19 cellular contexts compared by ENCODE assay signal in genomic region chr2:165827921-165828276, GRCh38. TPM values are rescaled to one million over a fixed set of nuclear protein-coding genes. Genes with fewer than 3 reads are reported as not detected.
A peak's percentile ranks its signal among the peaks of the same experiment; 100 is the strongest.
DNase-seq lines count a peak whose midpoint lies in the region; ATAC-seq and TF ChIP-seq lines count a peak whose summit lies in the region.
"Had no signal": no experiment of that assay in that cellular context is flagged by ENCODE, and none has a peak within 500 bp of the region (broad histone marks: within the 10 kb centered on the region; RNA-seq: fewer than 3 reads in every experiment).

No MANE protein-coding gene starts in this region.

- POLR2A ChIA-PET in IMR-90 (lab: Charles Lee; ENCODE audit: unreplicated experiment), result no interaction called here

- no peaks in the 10 kb centered on the region for H3K79me2 ChIP-seq in GM23338 (replicated peaks; ENCODE audit: insufficient read depth)
- H3K79me2 ChIP-seq in OCI-LY3 (ENCODE audit: low read length), result no peaks in the 10 kb centered on the region

- in situ Hi-C loops in IMR-90 (cut with MboI; ENCODE audit: low sequenced_read_pairs), result no loop called here

- H3K4me2 ChIP-seq in GM23338 (no peak overlapping the region), IMR-90 (ENCODE audit: low read depth, low read length) (no peak overlapping the region), OCI-LY3 (ENCODE audit: low read length) (peak overlapping the region; percentile 6; the same call in 1 of the 2 replicates)
- H3K4me2 ChIP-seq: PC-9 had no signal

- H2AFZ ChIP-seq in GM23338 (0 out of 2 replicates have a peak overlapping the region, but pooled peaks have one; percentile 60), IMR-90 (replicated peaks; ENCODE audit: low read length, poor library complexity) (no peak overlapping the region), OCI-LY3 (ENCODE audit: low read depth, low read length) (no peak overlapping the region)
- H2AFZ ChIP-seq: PC-9 had no signal

- no peaks in the 10 kb centered on the region for H3K9me3 ChIP-seq in IMR-90 (ENCODE audit: control insufficient read depth, insufficient read depth, low read length)
- no peaks in the 10 kb centered on the region for H3K9me3 ChIP-seq in OCI-LY3 (ENCODE audit: insufficient read depth, low read length)
- no peaks in the 10 kb centered on the region for H3K9me3 ChIP-seq in MG63
- H3K9me3 ChIP-seq in tibial nerve, result no peaks in the 10 kb centered on the region
- H3K9me3 ChIP-seq: colonic mucosa, thoracic aorta had no signal

- TF ChIP-seq POLR2A in IMR-90 (IDR thresholded peaks at IDR 0.05; ENCODE audit: low read depth, low read length) (no peak), tibial nerve (IDR thresholded peaks at IDR 0.05) (no peak)

- H3K27ac ChIP-seq in GM23338 (ENCODE audit: low read depth) (no peak overlapping the region), IMR-90 (ENCODE audit: insufficient read depth, low read length) (no peak overlapping the region), OCI-LY3 (ENCODE audit: low read length) (no peak overlapping the region), tibial nerve (no peak overlapping the region)
- H3K27ac ChIP-seq: colonic mucosa, PC-9, thoracic aorta had no signal

- no peaks in the 10 kb centered on the region for H3K36me3 ChIP-seq in GM23338 (ENCODE audit: insufficient read depth)
- no peaks in the 10 kb centered on the region for H3K36me3 ChIP-seq in IMR-90 (ENCODE audit: control insufficient read depth, insufficient read depth, low read length)
- no peaks in the 10 kb centered on the region for H3K36me3 ChIP-seq in OCI-LY3 (replicated peaks; ENCODE audit: low read depth, low read length)
- H3K36me3 ChIP-seq in MG63, result no peaks in the 10 kb centered on the region
- no peaks in the 10 kb centered on the region for H3K36me3 ChIP-seq in tibial nerve
- H3K36me3 ChIP-seq: colonic mucosa, thoracic aorta had no signal

- intact Hi-C loops in IMR-90 (cut with micrococcal nuclease), result no loop called here

- DNase-seq in GM23338 (ENCODE audit: low spot score) (no peak), IMR-90 (peak; percentile 27), MG63 (no peak), mesenteric fat pad (ENCODE audit: low spot score) (no peak), tibial nerve (ENCODE audit: low spot score in 2 of 2) (no peak)
- DNase-seq: activated gamma-delta T cell treated with Interleukin-2 at 50 U/mL for 16 hours; activated T-cell treated with anti-CD3 and anti-CD28 coated beads, Interleukin-2, amount 50 U/mL, for 1 hour; amniotic stem cell; C1 segment of cervical spinal cord; colonic mucosa; EL; nucleus accumbens; PC-9; stimulated activated CD4-positive, alpha-beta T cell treated with anti-CD3 and anti-CD28 coated beads, Interleukin-1b, Interleukin-23, amount 100 ng/mL, for 48 hours had no signal

- peaks cover 7% of the 10 kb centered on the region for H3K9me2 ChIP-seq in GM23338 (ENCODE audit: insufficient read depth)

- no peaks in the 10 kb centered on the region for H3K36me3 Mint-ChIP-seq in GM23338 (ENCODE audit: low read depth)
- H3K36me3 Mint-ChIP-seq: stimulated activated effector memory CD8-positive, alpha-beta T cell treated with anti-CD3 and anti-CD28 coated beads, Interleukin-12 subunit alpha, Interleukin-12 subunit beta, amount 100 ng/mL, for 72 hours had no signal

- H3K14ac ChIP-seq in IMR-90 (replicated peaks; ENCODE audit: low read depth, low read length), result no peak overlapping the region

- H3K23ac ChIP-seq in IMR-90 (ENCODE audit: low read depth, low read length), result no peak overlapping the region

- no peak overlapping the region for H3K27ac Mint-ChIP-seq in GM23338
- H3K27ac Mint-ChIP-seq: stimulated activated effector memory CD8-positive, alpha-beta T cell treated with anti-CD3 and anti-CD28 coated beads, Interleukin-12 subunit alpha, Interleukin-12 subunit beta, amount 100 ng/mL, for 72 hours had no signal

- H3K27me3 Mint-ChIP-seq in GM23338 (ENCODE audit: insufficient read depth, low read depth, poor library complexity), result no peaks in the 10 kb centered on the region

- CTCF ChIA-PET in IMR-90 (lab: Yijun Ruan, JAX), result no interaction called here

- no peaks in the 10 kb centered on the region for H3K9me1 ChIP-seq in IMR-90 (ENCODE audit: insufficient read depth, low read length)

- no peak for TF ChIP-seq RAD21 in IMR-90 (IDR thresholded peaks at IDR 0.05; ENCODE audit: low read length)

- H3K4me3 ChIP-seq in GM23338 (no peak overlapping the region), IMR-90 (ENCODE audit: insufficient read depth, low read depth, low read length) (no peak overlapping the region), OCI-LY3 (ENCODE audit: low read length) (no peak overlapping the region), MG63 (no peak overlapping the region), tibial nerve (no peak overlapping the region)
- H3K4me3 ChIP-seq: colonic mucosa, PC-9, thoracic aorta had no signal

- no peak overlapping the region for H2BK5ac ChIP-seq in IMR-90 (ENCODE audit: low read depth, low read length, poor library complexity, severe bottlenecking)

- no peak overlapping the region for H3K4ac ChIP-seq in IMR-90 (ENCODE audit: low read depth, low read length)

- no peaks in the 10 kb centered on the region for H3K27me3 ChIP-seq in GM23338 (ENCODE audit: insufficient read depth)
- no peaks in the 10 kb centered on the region for H3K27me3 ChIP-seq in IMR-90 (ENCODE audit: control insufficient read depth, insufficient read depth, low read length)
- no peaks in the 10 kb centered on the region for H3K27me3 ChIP-seq in OCI-LY3 (ENCODE audit: low read depth, low read length)
- H3K27me3 ChIP-seq in MG63, result no peaks in the 10 kb centered on the region
- H3K27me3 ChIP-seq in tibial nerve, result no peaks in the 10 kb centered on the region
- H3K27me3 ChIP-seq: colonic mucosa had no signal

- H4K91ac ChIP-seq in IMR-90 (ENCODE audit: insufficient read depth, low read depth, low read length), result no peak overlapping the region

- no peaks in the 10 kb centered on the region for H3K79me1 ChIP-seq in IMR-90 (ENCODE audit: low read depth in 1 of 2, low read length in 2 of 2)

- ATAC-seq in GM19351 (IDR thresholded peaks at IDR 0.05; ENCODE audit: unreplicated experiment) (peak; percentile 57), GM23338 (no peak), IMR-90 (ENCODE audit: low read depth) (peak; percentile 46; the same call in 1 of the 2 replicates), HG02610 (IDR thresholded peaks at IDR 0.05; ENCODE audit: unreplicated experiment) (no peak)
- ATAC-seq: stimulated activated effector memory CD8-positive, alpha-beta T cell treated with anti-CD3 and anti-CD28 coated beads, Interleukin-12 subunit alpha, Interleukin-12 subunit beta, amount 100 ng/mL, for 72 hours had no signal

- H3K4me3 Mint-ChIP-seq in GM23338, result no peak overlapping the region
- H3K4me3 Mint-ChIP-seq: stimulated activated effector memory CD8-positive, alpha-beta T cell treated with anti-CD3 and anti-CD28 coated beads, Interleukin-12 subunit alpha, Interleukin-12 subunit beta, amount 100 ng/mL, for 72 hours had no signal

- dilution Hi-C loops in IMR-90 (cut with HindIII; ENCODE audit: low sequenced_read_pairs, unreplicated experiment), result no loop called here

- H4K20me1 ChIP-seq in GM23338 (replicated peaks; ENCODE audit: insufficient read depth) (no peaks in the 10 kb centered on the region), IMR-90 (ENCODE audit: insufficient read depth, low read length) (no peaks in the 10 kb centered on the region), OCI-LY3 (ENCODE audit: insufficient read depth, low read length) (no peaks in the 10 kb centered on the region)

- WGBS in IMR-90 (ENCODE audit: extremely low coverage in 2 of 2, insufficient read length in 1 of 2), 2 experiments, result no CpG with 5 or more reads among the region's 1 CpG
- WGBS in tibial nerve, 2 donors, result 84 to 100% methylated on average over 1 of the region's 1 CpG

- no peaks in the 10 kb centered on the region for H3F3A ChIP-seq in GM23338 (replicated peaks; ENCODE audit: low read depth)

- TF ChIP-seq EP300 in tibial nerve (IDR thresholded peaks at IDR 0.05), result no peak

- H2BK15ac ChIP-seq in IMR-90 (ENCODE audit: low read depth, low read length), result no peak overlapping the region

- BruUV-seq in IMR-90 (replicated peaks; lab: Mats Ljungman, UMichigan), result no TSS peak

- no peak overlapping the region for H3K18ac ChIP-seq in IMR-90 (ENCODE audit: low read depth, low read length)

- H3K4me1 ChIP-seq in GM23338 (ENCODE audit: insufficient read depth), result no peaks in the 10 kb centered on the region
- peaks cover under 1% of the 10 kb centered on the region for H3K4me1 ChIP-seq in IMR-90 (ENCODE audit: control insufficient read depth, insufficient read depth, low read length)
- peaks cover 18% of the 10 kb centered on the region for H3K4me1 ChIP-seq in OCI-LY3 (ENCODE audit: low read length)
- H3K4me1 ChIP-seq in tibial nerve, result peaks cover 0 to 9% (median 0%) of the 10 kb centered on the region in 4 donors
- H3K4me1 ChIP-seq: colonic mucosa had no signal

- H3K9me3 Mint-ChIP-seq in GM23338, result no peaks in the 10 kb centered on the region
- H3K9me3 Mint-ChIP-seq: stimulated activated effector memory CD8-positive, alpha-beta T cell treated with anti-CD3 and anti-CD28 coated beads, Interleukin-12 subunit alpha, Interleukin-12 subunit beta, amount 100 ng/mL, for 72 hours had no signal

- H2BK120ac ChIP-seq in IMR-90 (ENCODE audit: low read depth, low read length), result no peak overlapping the region

- TF ChIP-seq CTCF in GM23338 (conservative IDR thresholded peaks at IDR 0.05; ENCODE audit: low read depth in 2 of 2) (no peak), IMR-90 (conservative IDR thresholded peaks at IDR 0.05; ENCODE audit: low read depth, low read length) (no peak), OCI-LY3 (IDR thresholded peaks at IDR 0.05; ENCODE audit: low read depth, low read length) (no peak), tibial nerve (IDR thresholded peaks at IDR 0.05) (no peak)

- no peak overlapping the region for H2AK5ac ChIP-seq in IMR-90 (ENCODE audit: low read depth, low read length)

- H3K56ac ChIP-seq in IMR-90 (ENCODE audit: extremely low read depth, insufficient read depth, low read length), result no peak overlapping the region

- no peak overlapping the region for H3K9ac ChIP-seq in IMR-90 (ENCODE audit: low read depth, low read length)
- no peak overlapping the region for H3K9ac ChIP-seq in OCI-LY3 (ENCODE audit: low read length)

- H3K4me1 Mint-ChIP-seq in GM23338, result no peaks in the 10 kb centered on the region; the same call in 2 of the 3 replicates
- H3K4me1 Mint-ChIP-seq: stimulated activated effector memory CD8-positive, alpha-beta T cell treated with anti-CD3 and anti-CD28 coated beads, Interleukin-12 subunit alpha, Interleukin-12 subunit beta, amount 100 ng/mL, for 72 hours had no signal

- no peak overlapping the region for H4K5ac ChIP-seq in IMR-90 (ENCODE audit: low read depth, low read length)

- H2AK9ac ChIP-seq in IMR-90 (replicated peaks; ENCODE audit: low read depth, low read length, poor library complexity), result no peak overlapping the region

- H2BK20ac ChIP-seq in IMR-90 (ENCODE audit: low read depth, low read length), result no peak overlapping the region

- H4K8ac ChIP-seq in IMR-90 (ENCODE audit: low read depth in 2 of 2, low read length in 2 of 2), result no peak overlapping the region

RNA-seq across cellular contexts. Expression of gene GALNT3, which starts 33.9 kb away (rescaled TPM):
- total RNA-seq in GM23338 (2014; rRNA removed; shearing (Covaris generic)), result 17.1 and 38.1 TPM in 2 replicates
- 16.8 and 20.8 TPM in 2 replicates for polyA plus RNA-seq in GM23338 (2016; fragmentation: Nextera tagmentation; extraction: Ambion mirVana)
- total RNA-seq in IMR-90 (2012; rRNA removed), result 2.0 and 4.4 TPM in 2 replicates
- polyA plus RNA-seq in IMR-90 (2012; rRNA removed), result 0.76 and 1.1 TPM in 2 replicates
- polyA plus RNA-seq in IMR-90 (2012; cell fraction: cytosol; rRNA removed), result 0.29 and 0.35 TPM in 2 replicates
- 1.4 and 3.0 TPM in 2 replicates for polyA plus RNA-seq in IMR-90 (2012; cell fraction: nucleus; rRNA removed; ENCODE audit: low replicate concordance)
- 1.3 and 7.7 TPM in 2 replicates for total RNA-seq in MG63 (2014; rRNA removed; shearing (Covaris generic); ENCODE audit: low replicate concordance)
- 1.1 TPM for total RNA-seq in mesenteric fat pad
- 1 to 10 TPM; 1.0 to 7.9 (median 2.6) TPM for total RNA-seq in tibial nerve

Comparison
In these comparisons a context has a peak if more than half of its experiments do, and no peak if none do; other contexts are left out.
1. ATAC-seq: peak in GM19351 (single experiment) and IMR-90 (single experiment); none in GM23338 (single experiment) and HG02610 (single experiment).